In the genomic region with DNA sequence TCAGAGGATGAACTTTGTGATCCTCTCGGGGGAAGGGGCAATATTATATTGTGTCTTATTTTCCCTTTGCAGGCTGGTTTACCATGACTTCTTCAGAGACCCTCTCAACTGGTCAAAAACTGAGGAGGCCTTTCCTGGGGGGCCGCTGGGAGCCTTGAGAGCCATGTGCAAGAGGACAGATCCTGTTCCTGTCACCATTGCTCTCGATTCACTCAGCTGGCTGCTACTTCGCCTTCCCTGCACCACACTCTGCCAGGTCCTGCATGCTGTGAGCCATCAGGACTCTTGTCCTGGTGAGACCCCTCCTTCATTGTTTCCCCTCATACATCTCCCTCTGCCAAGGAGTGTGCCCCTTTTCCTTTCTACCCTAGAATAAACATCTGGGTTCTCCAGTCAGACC, we compare ENCODE assay signal across 23 cellular contexts. TPM values are rescaled to one million over a fixed set of nuclear protein-coding genes. Genes with fewer than 3 reads are reported as not detected.
DNase-seq lines count a peak whose midpoint lies in the region; ATAC-seq and TF ChIP-seq lines count a peak whose summit lies in the region.
"Had no signal": no experiment of that assay in that cellular context is flagged by ENCODE, and none has a peak within 500 bp of the region (broad histone marks: within the 10 kb centered on the region; RNA-seq: fewer than 3 reads in every experiment).

No MANE protein-coding gene starts in this region.

- CTCF ChIA-PET in A673 (lab: Charles Lee), result no interaction called here

- no peak for ATAC-seq in activated naive CD8-positive, alpha-beta T cell treated with anti-CD3 and anti-CD28 coated beads, Interleukin-2, amount 50 U/mL, for 24 hours
- ATAC-seq in stimulated activated naive CD8-positive, alpha-beta T cell treated with anti-CD3 and anti-CD28 coated beads, Interleukin-15, amount 100 ng/mL, for 72 hours, result no peak
- ATAC-seq in GM21825 (IDR thresholded peaks at IDR 0.05; ENCODE audit: unreplicated experiment), result no peak
- no peak for ATAC-seq in HG02610 (IDR thresholded peaks at IDR 0.05; ENCODE audit: unreplicated experiment)

- H3K27ac ChIP-seq in VCaP (peak overlapping the region; percentile 91), A673 (ENCODE audit: low read depth, low read length, poor library complexity, severe bottlenecking) (no peak overlapping the region)
- H3K27ac ChIP-seq: BLaER1, SK-N-MC, vagina had no signal

- intact Hi-C loops in A673 (cut with micrococcal nuclease; ENCODE audit: unreplicated experiment), result loop anchor here (5.0 kb wide), 1 partner anchor 53 kb away; a partner anchor contains a TSS

- peak overlapping the region; percentile 54 for H3K4me3 Mint-ChIP-seq in activated naive CD8-positive, alpha-beta T cell
- H3K4me3 Mint-ChIP-seq in activated naive CD8-positive, alpha-beta T cell treated with anti-CD3 and anti-CD28 coated beads, Interleukin-2, amount 50 U/mL, for 24 hours, result no peak overlapping the region
- peak overlapping the region; percentile 39 for H3K4me3 Mint-ChIP-seq in glutamatergic neuron (ENCODE audit: unreplicated experiment)
- peak overlapping the region in 1 of 2 donors; percentile 43 for H3K4me3 Mint-ChIP-seq in stimulated activated naive CD8-positive, alpha-beta T cell treated with anti-CD3 and anti-CD28 coated beads, Interleukin-15, amount 100 ng/mL, for 72 hours
- H3K4me3 Mint-ChIP-seq: activated B cell treated with CpG ODN at 0.5 μM for 24 hours; activated CD4-positive, alpha-beta memory T cell treated with anti-CD3 and anti-CD28 coated beads, Interleukin-2, amount 10 ng/mL, durations not matched to agents 7 days and 5 days; activated naive CD4-positive, alpha-beta T cell treated with anti-CD3 and anti-CD28 coated beads for 36 hours had no signal

- H3K4me3 ChIP-seq in A673 (ENCODE audit: low read depth, low read length, poor library complexity, severe bottlenecking), result no peak overlapping the region
- H3K4me3 ChIP-seq: BLaER1, lung, SK-N-MC, vagina had no signal

- DNase-seq in activated naive CD8-positive, alpha-beta T cell treated with anti-CD3 and anti-CD28 coated beads, Interleukin-2, amount 50 U/mL, for 24 hours, result no peak
- DNase-seq in glutamatergic neuron (no peak), A673 (ENCODE audit: low spot score) (no peak)
- DNase-seq in stimulated activated naive CD8-positive, alpha-beta T cell treated with anti-CD3 and anti-CD28 coated beads, Interleukin-15, amount 100 ng/mL, for 72 hours, result no peak
- DNase-seq: activated B cell treated with CpG ODN at 0.5 μM for 24 hours; activated CD4-positive, alpha-beta memory T cell treated with anti-CD3 and anti-CD28 coated beads, Interleukin-2, amount 10 ng/mL, durations not matched to agents 7 days and 5 days; activated naive CD4-positive, alpha-beta T cell treated with anti-CD3 and anti-CD28 coated beads for 36 hours; anterior cingulate cortex; central memory CD4-positive, alpha-beta T cell; H9; NCI-H1048; NCI-H187 treated with DMSO at 0.1 percent for 48 hours; NCI-H2227 treated with DMSO at 0.1 percent for 48 hours; T1000 had no signal

- H3K27ac Mint-ChIP-seq in activated naive CD8-positive, alpha-beta T cell, result peak overlapping the region; percentile 37
- no peak overlapping the region for H3K27ac Mint-ChIP-seq in activated naive CD8-positive, alpha-beta T cell treated with anti-CD3 and anti-CD28 coated beads, Interleukin-2, amount 50 U/mL, for 24 hours
- no peak overlapping the region for H3K27ac Mint-ChIP-seq in glutamatergic neuron (ENCODE audit: unreplicated experiment)
- H3K27ac Mint-ChIP-seq in stimulated activated naive CD8-positive, alpha-beta T cell treated with anti-CD3 and anti-CD28 coated beads, Interleukin-15, amount 100 ng/mL, for 72 hours, result peak overlapping the region; percentile 14 to 79
- H3K27ac Mint-ChIP-seq: activated B cell treated with CpG ODN at 0.5 μM for 24 hours; activated CD4-positive, alpha-beta memory T cell treated with anti-CD3 and anti-CD28 coated beads, Interleukin-2, amount 10 ng/mL, durations not matched to agents 7 days and 5 days; activated naive CD4-positive, alpha-beta T cell treated with anti-CD3 and anti-CD28 coated beads for 36 hours; H9 had no signal

- H3K36me3 Mint-ChIP-seq in activated naive CD8-positive, alpha-beta T cell, result peaks cover 9% of the 10 kb centered on the region
- H3K36me3 Mint-ChIP-seq in activated naive CD8-positive, alpha-beta T cell treated with anti-CD3 and anti-CD28 coated beads, Interleukin-2, amount 50 U/mL, for 24 hours (ENCODE audit: low read depth), result peaks cover 36% of the 10 kb centered on the region
- no peaks in the 10 kb centered on the region for H3K36me3 Mint-ChIP-seq in glutamatergic neuron (ENCODE audit: unreplicated experiment)

- H3K27me3 ChIP-seq in A673 (replicated peaks; ENCODE audit: insufficient read depth, low read depth, low read length, poor library complexity), result no peaks in the 10 kb centered on the region
- H3K27me3 ChIP-seq: vagina had no signal

- BruUV-seq in A673 (replicated peaks; lab: Mats Ljungman, UMichigan), result no TSS peak

- no peaks in the 10 kb centered on the region for H3K27me3 Mint-ChIP-seq in activated naive CD8-positive, alpha-beta T cell
- H3K27me3 Mint-ChIP-seq in activated naive CD8-positive, alpha-beta T cell treated with anti-CD3 and anti-CD28 coated beads, Interleukin-2, amount 50 U/mL, for 24 hours, result peaks cover 2% of the 10 kb centered on the region
- peaks cover 11% of the 10 kb centered on the region for H3K27me3 Mint-ChIP-seq in glutamatergic neuron (ENCODE audit: unreplicated experiment)
- H3K27me3 Mint-ChIP-seq in stimulated activated naive CD8-positive, alpha-beta T cell treated with anti-CD3 and anti-CD28 coated beads, Interleukin-15, amount 100 ng/mL, for 72 hours, result no peaks in the 10 kb centered on the region
- H3K27me3 Mint-ChIP-seq: activated B cell treated with CpG ODN at 0.5 μM for 24 hours; activated CD4-positive, alpha-beta memory T cell treated with anti-CD3 and anti-CD28 coated beads, Interleukin-2, amount 10 ng/mL, durations not matched to agents 7 days and 5 days had no signal

- POLR2A ChIA-PET in A673 (lab: Charles Lee; ENCODE audit: low non-redundant PET), result no interaction called here

- no peaks in the 10 kb centered on the region for H3K9me3 ChIP-seq in A673 (ENCODE audit: low read depth, low read length, poor library complexity, severe bottlenecking)
- H3K9me3 ChIP-seq: BLaER1, vagina had no signal

- peaks cover 21% of the 10 kb centered on the region for H3K4me1 ChIP-seq in A673 (ENCODE audit: insufficient read depth, low read length, poor library complexity, severe bottlenecking)

- TF ChIP-seq CTCF in VCaP (conservative IDR thresholded peaks at IDR 0.05) (no peak), glutamatergic neuron (IDR thresholded peaks at IDR 0.05; ENCODE audit: partially characterized antibody, unreplicated experiment) (no peak), A673 (conservative IDR thresholded peaks at IDR 0.05; ENCODE audit: low read depth, low read length) (no peak)

- H3K4me1 Mint-ChIP-seq in activated naive CD8-positive, alpha-beta T cell (ENCODE audit: low read depth), result peaks cover 29% of the 10 kb centered on the region
- peaks cover 46% of the 10 kb centered on the region for H3K4me1 Mint-ChIP-seq in activated naive CD8-positive, alpha-beta T cell treated with anti-CD3 and anti-CD28 coated beads, Interleukin-2, amount 50 U/mL, for 24 hours
- peaks cover 16% of the 10 kb centered on the region for H3K4me1 Mint-ChIP-seq in glutamatergic neuron (ENCODE audit: low read depth, unreplicated experiment)
- peaks cover 52% of the 10 kb centered on the region for H3K4me1 Mint-ChIP-seq in stimulated activated naive CD8-positive, alpha-beta T cell treated with anti-CD3 and anti-CD28 coated beads, Interleukin-15, amount 100 ng/mL, for 72 hours

- H3K9me3 Mint-ChIP-seq in activated naive CD8-positive, alpha-beta T cell (ENCODE audit: low read depth), result no peaks in the 10 kb centered on the region
- H3K9me3 Mint-ChIP-seq in activated naive CD8-positive, alpha-beta T cell treated with anti-CD3 and anti-CD28 coated beads, Interleukin-2, amount 50 U/mL, for 24 hours, result no peaks in the 10 kb centered on the region
- H3K9me3 Mint-ChIP-seq in glutamatergic neuron (ENCODE audit: unreplicated experiment), result peaks cover 14% of the 10 kb centered on the region
- no peaks in the 10 kb centered on the region for H3K9me3 Mint-ChIP-seq in stimulated activated naive CD8-positive, alpha-beta T cell treated with anti-CD3 and anti-CD28 coated beads, Interleukin-15, amount 100 ng/mL, for 72 hours
- H3K9me3 Mint-ChIP-seq: activated B cell treated with CpG ODN at 0.5 μM for 24 hours; activated CD4-positive, alpha-beta memory T cell treated with anti-CD3 and anti-CD28 coated beads, Interleukin-2, amount 10 ng/mL, durations not matched to agents 7 days and 5 days; activated naive CD4-positive, alpha-beta T cell treated with anti-CD3 and anti-CD28 coated beads for 36 hours; H9 had no signal

- H3K36me3 ChIP-seq in A673 (ENCODE audit: insufficient read depth, low read length, poor library complexity, severe bottlenecking), result peaks cover 26% of the 10 kb centered on the region

RNA-seq across cellular contexts. Expression of a gene that starts 2.5 kb away (rescaled TPM):
- total RNA-seq in glutamatergic neuron (ENCODE audit: unreplicated experiment) (34.1 TPM), A673 (2021) (123 and 128 TPM in 2 replicates)

RNA-seq across cellular contexts. Expression of a gene that starts 3.0 kb away (rescaled TPM):
- total RNA-seq in glutamatergic neuron (ENCODE audit: unreplicated experiment), result 185 TPM
- 175 and 179 TPM in 2 replicates for total RNA-seq in A673 (2021)

RNA-seq across cellular contexts. Expression of a gene that starts 7.8 kb away (rescaled TPM):
- total RNA-seq in glutamatergic neuron (ENCODE audit: unreplicated experiment), result 0.44 TPM
- 0.55 TPM in 1 of 2 replicates, not detected in the other for total RNA-seq in A673 (2021)
- total RNA-seq: Daoy had no signal

RNA-seq across cellular contexts. Expression of a gene that starts 12.3 kb away (rescaled TPM):
- 908 TPM for total RNA-seq in glutamatergic neuron (ENCODE audit: unreplicated experiment)
- 296 and 314 TPM in 2 replicates for total RNA-seq in A673 (2021)

RNA-seq across cellular contexts. Expression of a gene that starts 15.3 kb away (rescaled TPM):
- total RNA-seq in glutamatergic neuron (ENCODE audit: unreplicated experiment) (72.3 TPM), A673 (2021) (84.0 and 85.1 TPM in 2 replicates)

Comparison
In these comparisons a context has a peak if more than half of its experiments do, and no peak if none do; other contexts are left out.
1. H3K27ac Mint-ChIP-seq: peak in activated naive CD8-positive, alpha-beta T cell (single experiment) and stimulated activated naive CD8-positive, alpha-beta T cell treated with anti-CD3 and anti-CD28 coated beads, Interleukin-15, amount 100 ng/mL, for 72 hours (2 of 2); none in activated naive CD8-positive, alpha-beta T cell treated with anti-CD3 and anti-CD28 coated beads, Interleukin-2, amount 50 U/mL, for 24 hours (single experiment) and glutamatergic neuron (single experiment).